29 cellular contexts compared by ENCODE assay signal in genomic region chr5:95804765-95805539, GRCh38.
"Had no signal": no experiment of that assay in that cellular context is flagged by ENCODE, and none has a peak within 500 bp of the region (broad histone marks: within the 10 kb centered on the region; RNA-seq: fewer than 3 reads in every experiment).

No MANE protein-coding gene starts in this region.

- H3K9me3 Mint-ChIP-seq: effector memory CD8-positive, alpha-beta T cell; immature natural killer cell; stimulated activated naive B cell treated with anti-CD40 and anti-IgM and Interleukin-4, amounts not matched to agents 10 μg/mL and 1 μg/mL and 100 μg/mL, for 72 hours; stimulated activated naive CD8-positive, alpha-beta T cell treated with anti-CD3 and anti-CD28 coated beads, Interleukin-15, Interleukin-2, amounts not matched to agents 100 ng/mL and 50 ng/mL, for 24 hours had no signal

- H3K4me3 ChIP-seq: coronary artery, heart right ventricle, left lung, lower lobe of right lung, ovary, psoas muscle, skin epidermis, thoracic aorta, tibial nerve, upper lobe of left lung had no signal

- H3K36me3 Mint-ChIP-seq: natural killer cell had no signal

- H3K27ac ChIP-seq: coronary artery, epithelial cell of prostate, foreskin keratinocyte, left lung, lower lobe of right lung, ovary, skin epidermis, thoracic aorta, tibial nerve, upper lobe of left lung had no signal

- H3K4me1 ChIP-seq: foreskin keratinocyte had no signal

- H3K4me3 Mint-ChIP-seq: effector memory CD8-positive, alpha-beta T cell; immature natural killer cell; natural killer cell; stimulated activated naive B cell treated with anti-CD40 and anti-IgM and Interleukin-4, amounts not matched to agents 10 μg/mL and 1 μg/mL and 100 μg/mL, for 72 hours; stimulated activated naive CD8-positive, alpha-beta T cell treated with anti-CD3 and anti-CD28 coated beads, Interleukin-15, Interleukin-2, amounts not matched to agents 100 ng/mL and 50 ng/mL, for 24 hours had no signal

- FAIRE-seq: keratinocyte, urothelium cell line had no signal

- ATAC-seq: effector memory CD8-positive, alpha-beta T cell; esophagus mucosa; foreskin keratinocyte; heart right ventricle; left cardiac atrium; left lung; lower lobe of right lung; natural killer cell; psoas muscle; right cardiac atrium; stimulated activated naive B cell treated with anti-CD40 and anti-IgM and Interleukin-4, amounts not matched to agents 10 μg/mL and 1 μg/mL and 100 μg/mL, for 72 hours had no signal

- H3K36me3 ChIP-seq: lower lobe of right lung, ovary, thoracic aorta had no signal

- H3K9me3 ChIP-seq: left lung, ovary, psoas muscle, thoracic aorta had no signal

- DNase-seq: dermis blood vessel endothelial cell; effector memory CD8-positive, alpha-beta T cell; foreskin keratinocyte; glutamatergic neuron; heart right ventricle; hypothalamus; immature natural killer cell; left cardiac atrium; left lung; lower lobe of right lung; natural killer cell; occipital lobe; ovary; posterior cingulate gyrus; psoas muscle; right cardiac atrium; stimulated activated CD4-positive, alpha-beta T cell treated with anti-CD3 and anti-CD28 coated beads, Interleukin-15, amount 100 ng/mL, for 24 hours; stimulated activated CD4-positive, alpha-beta T cell treated with anti-CD3 and anti-CD28 coated beads, Interleukin-2, amount 100 ng/mL, for 48 hours; stimulated activated naive B cell treated with anti-CD40 and anti-IgM and Interleukin-4, amounts not matched to agents 10 μg/mL and 1 μg/mL and 100 μg/mL, for 72 hours; upper lobe of left lung had no signal

- H3K27me3 Mint-ChIP-seq: effector memory CD8-positive, alpha-beta T cell; stimulated activated naive B cell treated with anti-CD40 and anti-IgM and Interleukin-4, amounts not matched to agents 10 μg/mL and 1 μg/mL and 100 μg/mL, for 72 hours; stimulated activated naive CD8-positive, alpha-beta T cell treated with anti-CD3 and anti-CD28 coated beads, Interleukin-15, Interleukin-2, amounts not matched to agents 100 ng/mL and 50 ng/mL, for 24 hours had no signal

- H3K27me3 ChIP-seq: heart right ventricle, left lung, ovary, tibial nerve, upper lobe of left lung had no signal

- H3K27ac Mint-ChIP-seq: effector memory CD8-positive, alpha-beta T cell; immature natural killer cell; natural killer cell; stimulated activated naive B cell treated with anti-CD40 and anti-IgM and Interleukin-4, amounts not matched to agents 10 μg/mL and 1 μg/mL and 100 μg/mL, for 72 hours had no signal
